21 cellular contexts compared by ENCODE assay signal in the genomic region with DNA sequence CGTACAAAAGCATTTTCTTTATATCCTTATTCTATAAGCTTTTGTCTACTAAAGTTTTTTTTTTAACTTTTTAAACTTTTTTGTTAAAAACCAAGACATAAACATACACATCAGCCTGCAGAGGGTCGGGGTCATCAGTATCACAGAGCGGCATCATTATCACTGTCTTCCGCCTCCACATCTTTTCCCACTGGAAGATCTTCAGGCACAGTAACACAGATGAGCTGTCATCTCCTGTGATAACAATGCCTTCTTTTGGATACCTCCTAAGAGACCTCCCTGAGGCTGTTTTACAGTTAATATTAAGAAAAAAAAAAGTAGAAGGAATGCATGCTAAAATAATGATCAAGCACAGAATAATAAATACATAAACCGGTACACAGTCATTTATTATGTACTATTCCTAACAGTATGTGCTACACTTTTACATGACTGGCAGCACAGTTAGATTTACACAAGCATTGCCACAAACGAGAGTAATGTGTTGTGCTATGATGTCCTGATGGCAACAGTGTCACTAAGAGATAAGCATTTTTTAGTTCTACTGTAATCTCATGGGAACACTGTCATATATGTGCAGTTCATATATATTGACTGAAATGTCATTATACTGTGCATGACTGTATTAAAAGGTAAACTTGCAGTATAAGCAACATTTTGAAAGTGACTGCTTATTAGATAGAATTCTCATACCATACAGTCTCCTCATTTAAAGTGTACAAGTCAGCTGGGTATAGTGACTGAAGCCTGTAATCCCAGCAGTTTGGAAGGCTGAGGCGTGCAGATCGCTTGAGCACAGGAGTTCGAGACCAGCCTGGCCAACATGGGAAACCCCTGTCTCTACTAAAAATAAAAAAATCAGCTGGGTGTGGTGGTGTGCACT.
"Had no signal": no experiment of that assay in that cellular context is flagged by ENCODE, and none has a peak within 500 bp of the region (broad histone marks: within the 10 kb centered on the region; RNA-seq: fewer than 3 reads in every experiment).

No MANE protein-coding gene starts in this region.

- DNase-seq: activated CD4-positive, alpha-beta memory T cell treated with anti-CD3 and anti-CD28 coated beads for 36 hours; activated CD4-positive, alpha-beta T cell treated with anti-CD3 and anti-CD28 coated beads for 48 hours; activated effector memory CD4-positive, alpha-beta T cell treated with anti-CD3 and anti-CD28 coated beads, Interleukin-2, amount 50 U/mL, for 16 hours; activated naive CD4-positive, alpha-beta T cell treated with anti-CD3 and anti-CD28 coated beads, Interleukin-2, amount 10 ng/mL, durations not matched to agents 7 days and 5 days; amygdala; effector CD4-positive, alpha-beta T cell; foreskin keratinocyte; kidney glomerular epithelial cell; left ventricle myocardium inferior; naive thymus-derived CD4-positive, alpha-beta T cell; small intestine; stimulated activated CD4-positive, alpha-beta T cell treated with anti-CD3 and anti-CD28 coated beads, Interleukin-15, amount 100 ng/mL, for 24 hours; stimulated activated naive B cell treated with anti-CD40 and anti-IgM and Interleukin-4, amounts not matched to agents 10 μg/mL and 1 μg/mL and 100 μg/mL, for 72 hours; T-helper 17 cell; trophoblast cell; uterus had no signal

- H3K27me3 Mint-ChIP-seq: activated CD4-positive, alpha-beta memory T cell treated with anti-CD3 and anti-CD28 coated beads for 36 hours; activated naive CD4-positive, alpha-beta T cell treated with anti-CD3 and anti-CD28 coated beads, Interleukin-2, amount 10 ng/mL, durations not matched to agents 7 days and 5 days; dendritic cell treated with granulocyte-macrophage colony-stimulating factor and Interleukin-4, amounts not matched to agents 40 ng/mL and 50 ng/mL, for 4 days; naive thymus-derived CD4-positive, alpha-beta T cell; stimulated activated naive B cell treated with anti-CD40 and anti-IgM and Interleukin-4, amounts not matched to agents 10 μg/mL and 1 μg/mL and 100 μg/mL, for 72 hours; T-helper 17 cell had no signal

- FAIRE-seq: small intestine had no signal

- H3K27ac Mint-ChIP-seq: activated CD4-positive, alpha-beta memory T cell treated with anti-CD3 and anti-CD28 coated beads for 36 hours; activated naive CD4-positive, alpha-beta T cell treated with anti-CD3 and anti-CD28 coated beads, Interleukin-2, amount 10 ng/mL, durations not matched to agents 7 days and 5 days; dendritic cell treated with granulocyte-macrophage colony-stimulating factor and Interleukin-4, amounts not matched to agents 40 ng/mL and 50 ng/mL, for 4 days; T-helper 17 cell had no signal

- H3K9me3 ChIP-seq: left ventricle myocardium inferior, neutrophil, uterus had no signal

- H3K36me3 ChIP-seq: uterus had no signal

- H3K27ac ChIP-seq: cardiac muscle cell, foreskin keratinocyte, hepatocyte, left ventricle myocardium inferior, neutrophil, uterus had no signal

- H3K4me3 Mint-ChIP-seq: activated CD4-positive, alpha-beta memory T cell treated with anti-CD3 and anti-CD28 coated beads for 36 hours; activated naive CD4-positive, alpha-beta T cell treated with anti-CD3 and anti-CD28 coated beads, Interleukin-2, amount 10 ng/mL, durations not matched to agents 7 days and 5 days; dendritic cell treated with granulocyte-macrophage colony-stimulating factor and Interleukin-4, amounts not matched to agents 40 ng/mL and 50 ng/mL, for 4 days; naive thymus-derived CD4-positive, alpha-beta T cell; stimulated activated naive B cell treated with anti-CD40 and anti-IgM and Interleukin-4, amounts not matched to agents 10 μg/mL and 1 μg/mL and 100 μg/mL, for 72 hours; T-helper 17 cell had no signal

- H3K4me3 ChIP-seq: cardiac muscle cell, hepatocyte, left ventricle myocardium inferior, uterus had no signal

- H3K9me3 Mint-ChIP-seq: activated CD4-positive, alpha-beta memory T cell treated with anti-CD3 and anti-CD28 coated beads for 36 hours; activated naive CD4-positive, alpha-beta T cell treated with anti-CD3 and anti-CD28 coated beads, Interleukin-2, amount 10 ng/mL, durations not matched to agents 7 days and 5 days; dendritic cell treated with granulocyte-macrophage colony-stimulating factor and Interleukin-4, amounts not matched to agents 40 ng/mL and 50 ng/mL, for 4 days; naive thymus-derived CD4-positive, alpha-beta T cell; stimulated activated naive B cell treated with anti-CD40 and anti-IgM and Interleukin-4, amounts not matched to agents 10 μg/mL and 1 μg/mL and 100 μg/mL, for 72 hours had no signal

- H3K4me2 ChIP-seq: hepatocyte had no signal

- H2AFZ ChIP-seq: hepatocyte had no signal

- H3K27me3 ChIP-seq: cardiac muscle cell, foreskin keratinocyte, hepatocyte, neutrophil, uterus had no signal

- H3K4me1 ChIP-seq: uterus had no signal

- ATAC-seq: foreskin keratinocyte; naive thymus-derived CD4-positive, alpha-beta T cell; sciatic nerve; stimulated activated naive B cell treated with anti-CD40 and anti-IgM and Interleukin-4, amounts not matched to agents 10 μg/mL and 1 μg/mL and 100 μg/mL, for 72 hours; T-helper 17 cell had no signal
